Comparison of ENCODE assay signal across 23 cellular contexts in genomic region chr9:27618066-27618465, GRCh38. TPM values are rescaled to one million over a fixed set of nuclear protein-coding genes. Genes with fewer than 3 reads are reported as not detected.
DNase-seq lines count a peak whose midpoint lies in the region; ATAC-seq and TF ChIP-seq lines count a peak whose summit lies in the region.
"Had no signal": no experiment of that assay in that cellular context is flagged by ENCODE, and none has a peak within 500 bp of the region (broad histone marks: within the 10 kb centered on the region; RNA-seq: fewer than 3 reads in every experiment).

No MANE protein-coding gene starts in this region.

- TF ChIP-seq CTCF in epithelial cell of esophagus (IDR thresholded peaks at IDR 0.05; ENCODE audit: insufficient read depth, low read depth, low read length, missing control alignments) (no peak), retinal pigment epithelial cell (conservative IDR thresholded peaks at IDR 0.05; ENCODE audit: low read depth, low read length) (no peak)

- peak; percentile 2 for DNase-seq in astrocyte of the hippocampus (ENCODE audit: low read depth, low spot score)
- DNase-seq in epithelial cell of esophagus (ENCODE audit: low read depth) = peak; percentile 19
- peak; percentile 19 for DNase-seq in kidney glomerular epithelial cell (lab: John Stamatoyannopoulos, UW)
- peak; percentile 53 for DNase-seq in retinal pigment epithelial cell (ENCODE audit: low read depth)
- DNase-seq in COLO668 (lab: John Stamatoyannopoulos, UW; ENCODE audit: unreplicated experiment) = no peak
- DNase-seq in NAMALWA (ENCODE audit: low spot score) = no peak
- no peak for DNase-seq in H7
- DNase-seq: 8988T; ACHN; AML-193; BE2C; Calu3; CD4-positive, alpha-beta T cell; CD8-positive, alpha-beta memory T cell; COR-L47; DMS53; DMS79 treated with DMSO at 0.1 percent for 48 hours; GF-D8; GOT3; HCEC 1CT had no signal

- H3K36me3 ChIP-seq in H7 (replicated peaks; ENCODE audit: control insufficient read depth, insufficient read depth, low read length) = no peaks in the 10 kb centered on the region
- H3K36me3 ChIP-seq: BE2C; BLaER1 treated with 17β-estradiol and CSF1 and Interleukin-3, amounts not matched to agents 10 nM and 100 nM had no signal

- no peak overlapping the region for H3K4me3 ChIP-seq in epithelial cell of esophagus (ENCODE audit: low read length)
- H3K4me3 ChIP-seq in retinal pigment epithelial cell (ENCODE audit: low read length) = no peak overlapping the region
- no peak overlapping the region for H3K4me3 ChIP-seq in H7 (ENCODE audit: insufficient read depth, low read depth, low read length)
- H3K4me3 ChIP-seq: A549; BLaER1 treated with 17β-estradiol and CSF1 and Interleukin-3, amounts not matched to agents 10 nM and 100 nM had no signal

- no peaks in the 10 kb centered on the region for H3K27me3 ChIP-seq in H7 (ENCODE audit: control insufficient read depth, insufficient read depth, low read length)
- H3K27me3 ChIP-seq: BE2C had no signal

- no peak for ATAC-seq in HG03439 (IDR thresholded peaks at IDR 0.05; ENCODE audit: unreplicated experiment)
- ATAC-seq: A549 had no signal

RNA-seq across cellular contexts. Expression of gene C9orf72, which starts 44.8 kb away (rescaled TPM):
- total RNA-seq in H7 (2014; rRNA removed; shearing (Covaris generic)) = 16.5 and 27.6 TPM in 2 replicates

Comparison
In these comparisons a context has a peak if more than half of its experiments do, and no peak if none do; other contexts are left out.
1. DNase-seq: peak in astrocyte of the hippocampus (single experiment), epithelial cell of esophagus (single experiment), kidney glomerular epithelial cell (single experiment) and retinal pigment epithelial cell (single experiment); none in COLO668 (single experiment), NAMALWA (single experiment) and H7 (single experiment).